Comparison of ENCODE assay signal across 1 cellular context in genomic region chr17:77875051-77875780, GRCh38.
TF ChIP-seq lines count a peak whose summit lies in the region.

No MANE protein-coding gene starts in this region.

TF ChIP-seq in IMR-90, 13 proteins besides CTCF, POLR2A, EP300 and RAD21:
- TF ChIP-seq BHLHE40 (IDR thresholded peaks at IDR 0.05; ENCODE audit: low read depth, low read length) (peak; percentile 72; the same call in 1 of the 2 replicates), CHD1 (IDR thresholded peaks at IDR 0.05; ENCODE audit: low read depth, low read length) (no peak)
